31 cellular contexts compared by ENCODE assay signal in genomic region chr1:174315239-174315638, GRCh38.
"Had no signal": no experiment of that assay in that cellular context is flagged by ENCODE, and none has a peak within 500 bp of the region (broad histone marks: within the 10 kb centered on the region; RNA-seq: fewer than 3 reads in every experiment).

No MANE protein-coding gene starts in this region.

- H3K4me1 Mint-ChIP-seq: endodermal cell; nephron progenitor cell; stimulated activated naive CD8-positive, alpha-beta T cell treated with anti-CD3 and anti-CD28 coated beads, Interleukin-15, amount 100 ng/mL, for 72 hours had no signal

- H3K27ac Mint-ChIP-seq: endodermal cell; nephron progenitor cell; stimulated activated naive CD8-positive, alpha-beta T cell treated with anti-CD3 and anti-CD28 coated beads, Interleukin-15, amount 100 ng/mL, for 72 hours had no signal

- ATAC-seq: esophagus mucosa; heart right ventricle; left cardiac atrium; left lung; naive thymus-derived CD8-positive, alpha-beta T cell; psoas muscle; right cardiac atrium; stimulated activated naive CD8-positive, alpha-beta T cell treated with anti-CD3 and anti-CD28 coated beads, Interleukin-15, amount 100 ng/mL, for 72 hours; upper lobe of right lung had no signal

- DNase-seq: cortex of kidney; dorsolateral prefrontal cortex; effector CD4-positive, alpha-beta T cell; endodermal cell; foreskin melanocyte; glutamatergic neuron; heart right ventricle; hippocampal formation; left cardiac atrium; left lung; mammary epithelial cell; mesendoderm; midbrain; naive thymus-derived CD8-positive, alpha-beta T cell; nephron progenitor cell; nucleus accumbens; ovary; posterior cingulate gyrus; psoas muscle; right cardiac atrium; spleen; stimulated activated CD4-positive, alpha-beta T cell treated with anti-CD3 and anti-CD28 coated beads, Interleukin-4, amount 100 ng/mL, for 4 hours; stimulated activated naive CD4-positive, alpha-beta T cell; stimulated activated naive CD8-positive, alpha-beta T cell treated with anti-CD3 and anti-CD28 coated beads, Interleukin-15, amount 100 ng/mL, for 72 hours; transverse colon; upper lobe of right lung; uterus had no signal

- H3K36me3 ChIP-seq: ovary, upper lobe of right lung had no signal

- H3K4me3 Mint-ChIP-seq: endodermal cell; nephron progenitor cell; stimulated activated naive CD8-positive, alpha-beta T cell treated with anti-CD3 and anti-CD28 coated beads, Interleukin-15, amount 100 ng/mL, for 72 hours had no signal

- H3K27me3 ChIP-seq: dorsolateral prefrontal cortex, heart right ventricle, left lung, ovary, spleen, suprapubic skin, transverse colon, upper lobe of right lung, uterus had no signal

- H3K4me1 ChIP-seq: heart right ventricle, left lung, psoas muscle, spleen, suprapubic skin, transverse colon, upper lobe of right lung, uterus had no signal

- H3K4me3 ChIP-seq: dorsolateral prefrontal cortex, heart right ventricle, left lung, ovary, psoas muscle, skin epidermis, spleen, suprapubic skin, transverse colon, upper lobe of right lung, uterus had no signal

- H3K27me3 Mint-ChIP-seq: naive thymus-derived CD8-positive, alpha-beta T cell; stimulated activated naive CD8-positive, alpha-beta T cell treated with anti-CD3 and anti-CD28 coated beads, Interleukin-15, amount 100 ng/mL, for 72 hours had no signal

- H3K27ac ChIP-seq: dorsolateral prefrontal cortex, epithelial cell of prostate, heart right ventricle, left lung, ovary, psoas muscle, skin epidermis, spleen, suprapubic skin, transverse colon, upper lobe of right lung, uterus had no signal

- H3K9me3 ChIP-seq: ovary had no signal
